ENCODE assay signal across 8 cellular contexts in the genomic region with DNA sequence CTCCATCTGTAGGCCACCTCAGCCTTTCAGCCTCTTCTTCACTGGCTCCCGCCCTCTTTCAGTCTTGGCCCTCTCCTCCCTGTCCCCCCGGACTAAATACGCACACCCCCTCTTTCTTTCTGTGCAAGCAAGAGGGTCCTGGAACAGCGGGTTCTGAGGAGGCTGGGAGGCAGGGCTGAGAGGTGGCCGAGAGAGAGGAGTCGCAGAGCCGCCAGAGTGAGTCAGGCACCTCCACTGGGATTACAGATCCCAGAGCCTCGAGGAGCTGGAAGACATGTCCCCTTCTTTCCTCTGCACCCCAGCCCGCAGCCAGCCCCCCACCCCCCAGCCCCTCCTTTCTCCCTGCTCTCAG. TPM values are rescaled to one million over a fixed set of nuclear protein-coding genes. Genes with fewer than 3 reads are reported as not detected.
A peak's percentile ranks its signal among the peaks of the same experiment; 100 is the strongest.
DNase-seq lines count a peak whose midpoint lies in the region; FAIRE-seq and TF ChIP-seq lines count a peak whose summit lies in the region.

CCDC136 (plus strand) TSS at position 1 of the 352 bp plus-strand sequence. CDS start 444 bp downstream, outside the sequence.

- peak within 1 kb of the TSS; percentile 81 for H2AFZ ChIP-seq in keratinocyte (ENCODE audit: control insufficient read depth, low read length)

- no peak for TF ChIP-seq CTCF in adrenal gland (IDR thresholded peaks at IDR 0.05)
- TF ChIP-seq CTCF in keratinocyte (optimal IDR thresholded peaks at IDR 0.05 in 1 of 3, IDR thresholded peaks at IDR 0.05 in 1 of 3, conservative IDR thresholded peaks at IDR 0.05 in 1 of 3; ENCODE audit: extremely low read depth in 1 of 3, insufficient read depth in 2 of 3, low read length in 3 of 3), result no peak

- FAIRE-seq in keratinocyte (lab: Jason Lieb, UNC), result no peak

- no peaks in the 10 kb centered on the region for H3K36me3 Mint-ChIP-seq in activated naive CD4-positive, alpha-beta T cell treated with anti-CD3 and anti-CD28 coated beads for 36 hours (ENCODE audit: low read depth)

- H3K4me3 Mint-ChIP-seq in activated naive CD4-positive, alpha-beta T cell treated with anti-CD3 and anti-CD28 coated beads for 36 hours, result peak within 1 kb of the TSS; percentile 82

- no peaks in the 10 kb centered on the region for H4K20me1 ChIP-seq in keratinocyte (ENCODE audit: control insufficient read depth, extremely low read depth, insufficient read depth, low read length)

- no peak for DNase-seq in activated naive CD4-positive, alpha-beta T cell treated with anti-CD3 and anti-CD28 coated beads for 36 hours
- no peak for DNase-seq in activated naive CD4-positive, alpha-beta T cell treated with Interleukin-2 at 50 U/mL for 16 hours
- DNase-seq in adrenal gland, result peak in 1 of 7 donors; percentile 12
- no peak for DNase-seq in keratinocyte (ENCODE audit: low read depth, low spot score)
- DNase-seq in putamen (ENCODE audit: low spot score), result no peak
- no peak for DNase-seq in stimulated activated CD4-positive, alpha-beta T cell treated with anti-CD3 and anti-CD28 coated beads, Interleukin-4, amount 100 ng/mL, for 1 hour
- DNase-seq in kidney tubule cell (ENCODE audit: low spot score), result no peak

- H3K27ac Mint-ChIP-seq in activated naive CD4-positive, alpha-beta T cell treated with anti-CD3 and anti-CD28 coated beads for 36 hours, result no peak within 1 kb of the TSS

- CTCF ChIA-PET in activated naive CD4-positive, alpha-beta T cell treated with anti-CD3 and anti-CD28 coated beads for 36 hours (lab: Charles Lee), result interaction anchor here (0.9 kb wide), 1 partner anchor 40 kb away, joined by 3 read pairs; no protein-coding TSS in a partner anchor

- H3K4me3 ChIP-seq in adrenal gland (peak within 1 kb of the TSS in 3 of 4 donors; percentile 45 to 95 (median 60)), keratinocyte (ENCODE audit: control insufficient read depth in 2 of 3, extremely low read depth in 1 of 3, insufficient read depth in 2 of 3, low read depth in 1 of 3, low read length in 3 of 3) (peak within 1 kb of the TSS; percentile 62 to 70 (median 69))

- H3K9me3 Mint-ChIP-seq in activated naive CD4-positive, alpha-beta T cell treated with anti-CD3 and anti-CD28 coated beads for 36 hours, result no peaks in the 10 kb centered on the region

- no peaks in the 10 kb centered on the region for H3K79me2 ChIP-seq in keratinocyte (ENCODE audit: control insufficient read depth, insufficient read depth, low read length)

- H3K4me1 Mint-ChIP-seq in activated naive CD4-positive, alpha-beta T cell treated with anti-CD3 and anti-CD28 coated beads for 36 hours (ENCODE audit: low read depth), result peaks cover 3% of the 10 kb centered on the region

- dilution Hi-C loops in keratinocyte (cut with MboI; ENCODE audit: extremely low pct_ligation_motif_present, low sequenced_read_pairs), result no loop called here

- intact Hi-C loops in activated naive CD4-positive, alpha-beta T cell treated with anti-CD3 and anti-CD28 coated beads for 36 hours (cut with micrococcal nuclease), result loop anchor here (1.0 to 5.0 kb wide), 5 partner anchors 53 to 449 kb away; partner anchors contain the start of genes ATP6V1F, CALU and RBM28
- intact Hi-C loops in adrenal gland (cut with DNase I), result no loop called here

- H3K4me1 ChIP-seq in adrenal gland (replicated peaks in 1 of 2) (peaks cover 6 to 15% of the 10 kb centered on the region in 2 donors), keratinocyte (ENCODE audit: control insufficient read depth, extremely low read depth, insufficient read depth, low read length) (no peaks in the 10 kb centered on the region)

- H3K9me3 ChIP-seq in adrenal gland (replicated peaks in 1 of 3) (no peaks in the 10 kb centered on the region), keratinocyte (ENCODE audit: control insufficient read depth, low read depth, low read length) (no peaks in the 10 kb centered on the region)

- H3K27me3 ChIP-seq in adrenal gland (no peaks in the 10 kb centered on the region), keratinocyte (ENCODE audit: control insufficient read depth, extremely low read depth, insufficient read depth, low read length) (peaks cover 28% of the 10 kb centered on the region)

- no peaks in the 10 kb centered on the region for H3K9me1 ChIP-seq in keratinocyte (ENCODE audit: control insufficient read depth, extremely low read depth, insufficient read depth, low read length)

- H3K9ac ChIP-seq in keratinocyte (ENCODE audit: control insufficient read depth, extremely low read depth, insufficient read depth, low read length), result peak within 1 kb of the TSS; percentile 51

- H3K4me2 ChIP-seq in keratinocyte (ENCODE audit: control insufficient read depth, extremely low read depth, insufficient read depth, low read depth, low read length), result peak within 1 kb of the TSS; percentile 79

- 5 to 24% (median 19%) methylated on average over 5 to 9 of the region's 9 CpGs for WGBS in adrenal gland, 4 donors

- no peaks in the 10 kb centered on the region for H3K36me3 ChIP-seq in adrenal gland (replicated peaks in 1 of 2)
- H3K36me3 ChIP-seq in keratinocyte (ENCODE audit: control insufficient read depth in 2 of 2, extremely low read depth in 1 of 2, insufficient read depth in 2 of 2, low read length in 2 of 2), result no peaks in the 10 kb centered on the region

- H3K27me3 Mint-ChIP-seq in activated naive CD4-positive, alpha-beta T cell treated with anti-CD3 and anti-CD28 coated beads for 36 hours (ENCODE audit: low read depth), result peaks cover 3% of the 10 kb centered on the region

- TF ChIP-seq POLR2A in adrenal gland (IDR thresholded peaks at IDR 0.05), result no peak

- H3K27ac ChIP-seq in adrenal gland, result no peak within 1 kb of the TSS
- H3K27ac ChIP-seq in keratinocyte (ENCODE audit: control insufficient read depth, insufficient read depth, low read length), result no peak within 1 kb of the TSS
- no peak within 1 kb of the TSS for H3K27ac ChIP-seq in temporal lobe (ENCODE audit: low read depth, low read length)

RNA-seq across cellular contexts. Expression of gene CCDC136, which starts in this region (rescaled TPM):
- 1 to 10 TPM; 4.2 to 5.9 TPM for total RNA-seq in activated naive CD4-positive, alpha-beta T cell treated with anti-CD3 and anti-CD28 coated beads for 36 hours
- total RNA-seq in adrenal gland, result 1 to 10 TPM in 7 of 8 donors, under 1 TPM in 1; 0.35 to 6.2 (median 3.9) TPM
- 10 to 100 TPM in 1 of 3 donors, 1 to 10 TPM in 2; 4.0 to 10.9 (median 5.3) TPM for polyA plus RNA-seq in adrenal gland
- polyA plus RNA-seq in keratinocyte, result 0.84 to 1.6 TPM (median 1.5 TPM) in 3 replicates
- polyA plus RNA-seq in keratinocyte (2011; ENCODE audit: low read depth), result 0.29 TPM
- 0.52 and 0.64 TPM in 2 replicates for polyA plus RNA-seq in keratinocyte (2011; cell fraction: cytosol; rRNA removed)
- 4.4 and 5.1 TPM in 2 replicates for polyA plus RNA-seq in keratinocyte (2011; cell fraction: nucleus; rRNA removed)
- polyA plus RNA-seq in keratinocyte (2012; ENCODE audit: low replicate concordance), result 0.11 and 0.50 TPM in 2 replicates
- 1.0 to 1.9 TPM (median 1.8 TPM) in 3 replicates for polyA minus RNA-seq in keratinocyte
- polyA minus RNA-seq in keratinocyte (2011; cell fraction: cytosol; rRNA and poly(A)+ RNA removed), result not detected
- polyA minus RNA-seq in keratinocyte (2011; cell fraction: nucleus; rRNA and poly(A)+ RNA removed), result 2.5 and 3.4 TPM in 2 replicates
- 40.6 TPM for total RNA-seq in temporal lobe
